In genomic region chr10:102773320-102773719, GRCh38 we compare ENCODE assay signal across 14 cellular contexts. TPM values are rescaled to one million over a fixed set of nuclear protein-coding genes. Genes with fewer than 3 reads are reported as not detected.
DNase-seq lines count a peak whose midpoint lies in the region; ATAC-seq and TF ChIP-seq lines count a peak whose summit lies in the region.
"Had no signal": no experiment of that assay in that cellular context is flagged by ENCODE, and none has a peak within 500 bp of the region (broad histone marks: within the 10 kb centered on the region; RNA-seq: fewer than 3 reads in every experiment).

No MANE protein-coding gene starts in this region.

- H3K9me1 ChIP-seq in IMR-90 (ENCODE audit: insufficient read depth, low read length), result peaks cover 33% of the 10 kb centered on the region

- H3K4me3 ChIP-seq in ACC112 (ENCODE audit: low read depth, low read length) (no peak overlapping the region), IMR-90 (ENCODE audit: insufficient read depth, low read depth, low read length) (no peak overlapping the region), fibroblast of mammary gland (ENCODE audit: control insufficient read depth, low read depth, low read length) (no peak overlapping the region), psoas muscle (no peak overlapping the region)
- H3K4me3 ChIP-seq: body of pancreas, mucosa of descending colon had no signal

- TF ChIP-seq POLR2A in IMR-90 (IDR thresholded peaks at IDR 0.05; ENCODE audit: low read depth, low read length), result no peak

- TF ChIP-seq CTCF in IMR-90 (conservative IDR thresholded peaks at IDR 0.05; ENCODE audit: low read depth, low read length), result no peak
- TF ChIP-seq CTCF in fibroblast of mammary gland (conservative IDR thresholded peaks at IDR 0.05; ENCODE audit: control insufficient read depth, insufficient read depth, low read depth, low read length), result no peak
- TF ChIP-seq CTCF in psoas muscle (IDR thresholded peaks at IDR 0.05), result no peak

- no peak overlapping the region for H2BK5ac ChIP-seq in IMR-90 (ENCODE audit: low read depth, low read length, poor library complexity, severe bottlenecking)

- H3K27me3 ChIP-seq in ACC112 (ENCODE audit: insufficient read depth, low read length), result no peaks in the 10 kb centered on the region
- H3K27me3 ChIP-seq in IMR-90 (ENCODE audit: control insufficient read depth, insufficient read depth, low read length), result no peaks in the 10 kb centered on the region; the same call in 1 of the 2 replicates
- H3K27me3 ChIP-seq in psoas muscle (ENCODE audit: insufficient read depth in 3 of 3, low read length in 2 of 3), result no peaks in the 10 kb centered on the region
- H3K27me3 ChIP-seq: body of pancreas had no signal

- H2AK5ac ChIP-seq in IMR-90 (ENCODE audit: low read depth, low read length), result no peak overlapping the region

- intact Hi-C loops in IMR-90 (cut with micrococcal nuclease), result no loop called here
- intact Hi-C loops in psoas muscle (cut with DNase I), result loop anchor here in 1 of 2 donors (10.0 kb wide), 1 partner anchor 129 kb away; the partner anchor contains the start of gene TRIM8

- H2BK120ac ChIP-seq in IMR-90 (ENCODE audit: low read depth, low read length), result no peak overlapping the region

- H3K9ac ChIP-seq in IMR-90 (ENCODE audit: low read depth, low read length), result no peak overlapping the region

- no peak overlapping the region for H4K8ac ChIP-seq in IMR-90 (ENCODE audit: low read depth in 2 of 2, low read length in 2 of 2)

- H3K56ac ChIP-seq in IMR-90 (ENCODE audit: extremely low read depth, insufficient read depth, low read length), result no peak overlapping the region

- no peak overlapping the region for H2AK9ac ChIP-seq in IMR-90 (replicated peaks; ENCODE audit: low read depth, low read length, poor library complexity)

- no peak overlapping the region for H3K18ac ChIP-seq in IMR-90 (ENCODE audit: low read depth, low read length)

- H2BK20ac ChIP-seq in IMR-90 (ENCODE audit: low read depth, low read length), result no peak overlapping the region

- peaks cover 46 to 76% of the 10 kb centered on the region in 2 experiments for H3K79me1 ChIP-seq in IMR-90 (ENCODE audit: low read depth in 1 of 2, low read length in 2 of 2)

- no peak overlapping the region for H2BK15ac ChIP-seq in IMR-90 (ENCODE audit: low read depth, low read length)

- no peak overlapping the region for H4K91ac ChIP-seq in IMR-90 (ENCODE audit: insufficient read depth, low read depth, low read length)

- H3K27ac ChIP-seq in ACC112 (ENCODE audit: low read depth, low read length) (peak overlapping the region; percentile 86), IMR-90 (ENCODE audit: insufficient read depth, low read length) (no peak overlapping the region), psoas muscle (peak overlapping the region; percentile 98)

- BruUV-seq in IMR-90 (replicated peaks; lab: Mats Ljungman, UMichigan), result no TSS peak

- peaks cover 29% of the 10 kb centered on the region for H3K79me2 ChIP-seq in ACC112 (ENCODE audit: control insufficient read depth, insufficient read depth, low read length, unreplicated experiment)

- CTCF ChIA-PET in IMR-90 (lab: Yijun Ruan, JAX), result interaction anchor here (1.2 kb wide), 1 partner anchor 20 kb away, joined by 6 read pairs; no protein-coding TSS in a partner anchor

- H2AFZ ChIP-seq in ACC112 (ENCODE audit: low read length, unreplicated experiment) (no peak overlapping the region), IMR-90 (replicated peaks; ENCODE audit: low read length, poor library complexity) (no peak overlapping the region)

- POLR2A ChIA-PET in IMR-90 (lab: Charles Lee; ENCODE audit: unreplicated experiment), result no interaction called here

- H4K5ac ChIP-seq in IMR-90 (ENCODE audit: low read depth, low read length), result no peak overlapping the region

- no peak overlapping the region for H3K4ac ChIP-seq in IMR-90 (ENCODE audit: low read depth, low read length)

- WGBS in IMR-90 (ENCODE audit: extremely low coverage in 2 of 2, insufficient read length in 1 of 2), 2 experiments, result no CpG with 5 or more reads among the region's 1 CpG
- WGBS in psoas muscle, 3 donors, result 5 to 41% (median 27%) methylated on average over 1 of the region's 1 CpG

- H4K20me1 ChIP-seq in IMR-90 (ENCODE audit: insufficient read depth, low read length), result peaks cover 78% of the 10 kb centered on the region

- ATAC-seq in IMR-90 (ENCODE audit: low read depth) (no peak), psoas muscle (no peak), HG03442 (IDR thresholded peaks at IDR 0.05; ENCODE audit: unreplicated experiment) (no peak)
- ATAC-seq: body of pancreas had no signal

- H3K4me2 ChIP-seq in IMR-90 (ENCODE audit: low read depth, low read length), result no peak overlapping the region

- DNase-seq in IMR-90 (peak; percentile 17), fibroblast of mammary gland (ENCODE audit: low read depth) (peak; percentile 42), psoas muscle (no peak), cortex of kidney (lab: John Stamatoyannopoulos, UW) (no peak), NCI-H82 treated with DMSO at 0.1 percent for 48 hours (lab: John Stamatoyannopoulos, UW; ENCODE audit: unreplicated experiment) (no peak)
- no peak for DNase-seq in activated CD4-positive, CD25-positive, alpha-beta regulatory T cell (lab: John Stamatoyannopoulos, UW)
- DNase-seq: activated CD4-positive, alpha-beta T cell treated with anti-CD3 and anti-CD28 coated beads, Interleukin-2, amount 50 U/mL, for 1 hour; AML-193; GOT3; stimulated activated CD4-positive, alpha-beta T cell treated with anti-CD3 and anti-CD28 coated beads, Interleukin-12 subunit alpha, Interleukin-12 subunit beta, amount 100 ng/mL, for 4 hours had no signal

- H3K9me3 ChIP-seq in IMR-90 (ENCODE audit: control insufficient read depth, insufficient read depth, low read length) (no peaks in the 10 kb centered on the region), psoas muscle (no peaks in the 10 kb centered on the region)
- H3K9me3 ChIP-seq: body of pancreas, mucosa of descending colon had no signal

- no peaks in the 10 kb centered on the region for H3K36me3 ChIP-seq in ACC112 (ENCODE audit: insufficient read depth, low read length)
- no peaks in the 10 kb centered on the region for H3K36me3 ChIP-seq in IMR-90 (ENCODE audit: control insufficient read depth, insufficient read depth, low read length)
- peaks cover 0 to 5% of the 10 kb centered on the region in 2 donors for H3K36me3 ChIP-seq in psoas muscle (ENCODE audit: insufficient read depth in 1 of 2, low read depth in 1 of 2)

- dilution Hi-C loops in IMR-90 (cut with HindIII; ENCODE audit: low sequenced_read_pairs, unreplicated experiment), result no loop called here

- H3K4me1 ChIP-seq in ACC112 (ENCODE audit: control insufficient read depth, insufficient read depth, low read length, unreplicated experiment), result peaks cover 55% of the 10 kb centered on the region
- H3K4me1 ChIP-seq in IMR-90 (ENCODE audit: control insufficient read depth, insufficient read depth, low read length), result peaks cover 25% of the 10 kb centered on the region
- H3K4me1 ChIP-seq in psoas muscle, result peaks cover 66% of the 10 kb centered on the region

- in situ Hi-C loops in IMR-90 (cut with MboI; ENCODE audit: low sequenced_read_pairs), result no loop called here

- H3K23ac ChIP-seq in IMR-90 (ENCODE audit: low read depth, low read length), result no peak overlapping the region

- no peak for TF ChIP-seq RAD21 in IMR-90 (IDR thresholded peaks at IDR 0.05; ENCODE audit: low read length)

- H3K14ac ChIP-seq in IMR-90 (replicated peaks; ENCODE audit: low read depth, low read length), result 0 out of 2 replicates have a peak overlapping the region, but pooled peaks have one; percentile 48

TF ChIP-seq in IMR-90, 13 proteins besides CTCF, POLR2A, EP300 and RAD21:
- TF ChIP-seq CEBPB (IDR thresholded peaks at IDR 0.05; ENCODE audit: low read depth, low read length) (0 out of 2 replicates have a peak, but pooled peaks have one; percentile 10), MXI1 (IDR thresholded peaks at IDR 0.05; ENCODE audit: borderline replicate concordance, low read depth, low read length) (no peak)

RNA-seq across cellular contexts. Expression of gene WBP1L, which starts 29.6 kb away (rescaled TPM):
- 29.2 and 31.0 TPM in 2 replicates for total RNA-seq in IMR-90 (2012; rRNA removed)
- polyA plus RNA-seq in IMR-90 (2012; rRNA removed), result 20.7 and 22.2 TPM in 2 replicates
- polyA plus RNA-seq in IMR-90 (2012; cell fraction: cytosol; rRNA removed), result 17.2 and 31.3 TPM in 2 replicates
- polyA plus RNA-seq in IMR-90 (2012; cell fraction: nucleus; rRNA removed; ENCODE audit: low replicate concordance), result 18.9 and 19.8 TPM in 2 replicates
- 10 to 100 TPM; 47.2 to 77.2 (median 54.5) TPM for total RNA-seq in psoas muscle
- 10 to 100 TPM; 26.4 to 56.4 (median 54.1) TPM for polyA plus RNA-seq in psoas muscle

RNA-seq across cellular contexts. Expression of gene SFXN2, which starts 58.9 kb away (rescaled TPM):
- total RNA-seq in IMR-90 (2012; rRNA removed), result 4.2 and 11.7 TPM in 2 replicates
- polyA plus RNA-seq in IMR-90 (2012; rRNA removed), result 6.9 TPM in 2 replicates
- polyA plus RNA-seq in IMR-90 (2012; cell fraction: cytosol; rRNA removed), result 4.3 and 7.5 TPM in 2 replicates
- polyA plus RNA-seq in IMR-90 (2012; cell fraction: nucleus; rRNA removed; ENCODE audit: low replicate concordance), result 11.8 and 18.9 TPM in 2 replicates
- 1 to 10 TPM; 1.2 to 3.2 (median 2.0) TPM for total RNA-seq in psoas muscle
- 1 to 10 TPM in 2 of 3 donors, under 1 TPM in 1; 0.45 to 1.7 (median 1.5) TPM for polyA plus RNA-seq in psoas muscle

RNA-seq across cellular contexts. Expression of gene ARL3, which starts 59.1 kb away (rescaled TPM):
- 5.0 and 11.7 TPM in 2 replicates for total RNA-seq in IMR-90 (2012; rRNA removed)
- polyA plus RNA-seq in IMR-90 (2012; rRNA removed), result 12.9 and 14.3 TPM in 2 replicates
- 3.5 and 7.4 TPM in 2 replicates for polyA plus RNA-seq in IMR-90 (2012; cell fraction: cytosol; rRNA removed)
- 1.1 and 4.1 TPM in 2 replicates for polyA plus RNA-seq in IMR-90 (2012; cell fraction: nucleus; rRNA removed; ENCODE audit: low replicate concordance)
- 1 to 10 TPM; 2.8 to 5.3 (median 3.3) TPM for total RNA-seq in psoas muscle
- 1 to 10 TPM; 3.4 to 6.5 (median 4.9) TPM for polyA plus RNA-seq in psoas muscle

Comparison
In these comparisons a context has a peak if more than half of its experiments do, and no peak if none do; other contexts are left out.
1. DNase-seq: peak in IMR-90 (single experiment) and fibroblast of mammary gland (single experiment); none in psoas muscle (0 of 2), activated CD4-positive, CD25-positive, alpha-beta regulatory T cell (0 of 4), cortex of kidney (single experiment) and NCI-H82 treated with DMSO at 0.1 percent for 48 hours (single experiment).